Comparison of ENCODE assay signal across 22 cellular contexts in the genomic region with DNA sequence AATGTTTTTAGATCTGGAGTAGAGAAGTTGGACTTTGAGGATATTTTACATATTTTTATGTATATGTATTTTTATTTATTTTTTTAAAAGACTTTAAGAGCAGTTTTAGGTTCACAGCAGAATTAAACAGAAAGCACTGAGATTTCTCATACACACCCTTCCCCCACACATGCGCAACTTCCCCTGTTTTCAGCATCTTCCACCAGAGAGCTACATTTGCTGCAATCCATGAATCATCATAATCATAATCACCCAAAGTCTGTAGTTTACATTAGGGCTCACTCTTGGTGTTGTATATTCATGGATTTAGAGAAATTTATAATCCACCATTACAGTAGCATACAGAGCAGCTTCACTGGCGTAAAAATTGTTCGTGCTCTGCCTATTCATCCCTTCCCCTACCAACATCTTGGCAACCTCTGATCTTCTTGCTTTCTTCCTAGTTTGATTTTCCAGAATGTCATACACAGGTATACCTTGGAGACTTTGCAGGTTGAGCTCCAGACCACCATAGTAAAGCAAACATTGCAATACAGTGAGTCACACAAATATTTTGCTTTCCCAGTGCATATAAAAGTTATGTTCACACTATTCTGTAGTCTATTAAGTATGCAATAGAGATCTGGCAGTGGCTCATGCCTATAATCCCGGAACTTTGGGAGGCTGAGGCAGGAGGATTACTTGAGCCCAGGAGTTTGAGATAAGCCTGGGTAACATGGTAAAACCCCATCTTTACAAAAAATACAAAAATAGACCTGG. TPM values are rescaled to one million over a fixed set of nuclear protein-coding genes. Genes with fewer than 3 reads are reported as not detected.
DNase-seq lines count a peak whose midpoint lies in the region; ATAC-seq, FAIRE-seq and TF ChIP-seq lines count a peak whose summit lies in the region.
"Had no signal": no experiment of that assay in that cellular context is flagged by ENCODE, and none has a peak within 500 bp of the region (broad histone marks: within the 10 kb centered on the region; RNA-seq: fewer than 3 reads in every experiment).

No MANE protein-coding gene starts in this region.

- no peaks in the 10 kb centered on the region for H3K4me1 Mint-ChIP-seq in activated naive CD8-positive, alpha-beta T cell treated with anti-CD3 and anti-CD28 coated beads for 36 hours
- H3K4me1 Mint-ChIP-seq: CD4-positive, CD25-positive, alpha-beta regulatory T cell; neural crest cell had no signal

- POLR2A ChIA-PET in A549 (lab: Yijun Ruan, JAX), result interaction anchor here (0.8 to 2.4 kb wide), 3 partner anchors 10 to 32 kb away, joined by 3 to 15 read pairs (median 3); partner anchors contain the start of genes CCDC171 and PSIP1

- TF ChIP-seq CTCF in A549 (IDR thresholded peaks at IDR 0.05) (no peak), RWPE2 (IDR thresholded peaks at IDR 0.05; ENCODE audit: poor library complexity, severe bottlenecking) (no peak), hepatocyte (IDR thresholded peaks at IDR 0.05; ENCODE audit: poor library complexity) (no peak)

- no peak overlapping the region for H3K27ac ChIP-seq in A549
- H3K27ac ChIP-seq in RWPE2 (ENCODE audit: poor library complexity, severe bottlenecking), result no peak overlapping the region
- H3K27ac ChIP-seq in hepatocyte, result no peak overlapping the region
- H3K27ac ChIP-seq: prostate gland, SJSA1 had no signal

- no peaks in the 10 kb centered on the region for H3K36me3 Mint-ChIP-seq in activated naive CD8-positive, alpha-beta T cell treated with anti-CD3 and anti-CD28 coated beads for 36 hours
- H3K36me3 Mint-ChIP-seq: activated naive CD4-positive, alpha-beta T cell treated with anti-CD3 and anti-CD28 coated beads, Interleukin-2, amount 50 U/mL, for 72 hours; CD4-positive, CD25-positive, alpha-beta regulatory T cell had no signal

- H3K9me3 ChIP-seq in A549 (no peaks in the 10 kb centered on the region), RWPE2 (ENCODE audit: severe bottlenecking) (no peaks in the 10 kb centered on the region), hepatocyte (ENCODE audit: low read depth) (no peaks in the 10 kb centered on the region)
- H3K9me3 ChIP-seq: prostate gland, SJSA1 had no signal

- H3K27me3 ChIP-seq in RWPE2 (ENCODE audit: insufficient read depth, poor library complexity, severe bottlenecking) (no peaks in the 10 kb centered on the region), hepatocyte (no peaks in the 10 kb centered on the region)
- H3K27me3 ChIP-seq: SJSA1 had no signal

- no peak for TF ChIP-seq POLR2A in A549 (IDR thresholded peaks at IDR 0.05; ENCODE audit: low read length)

- no peaks in the 10 kb centered on the region for H3K9me3 Mint-ChIP-seq in activated naive CD8-positive, alpha-beta T cell treated with anti-CD3 and anti-CD28 coated beads for 36 hours
- H3K9me3 Mint-ChIP-seq: activated naive CD4-positive, alpha-beta T cell treated with anti-CD3 and anti-CD28 coated beads, Interleukin-2, amount 50 U/mL, for 72 hours; activated T-cell treated with anti-CD3 and anti-CD28 coated beads, Interleukin-2, amount 50 U/mL, for 4 hours had no signal

- peak overlapping the region; percentile 49 for H3K4me2 ChIP-seq in A549
- no peak overlapping the region for H3K4me2 ChIP-seq in hepatocyte

- FAIRE-seq in A549 (lab: Jason Lieb, UNC), result no peak
- FAIRE-seq: GM12891 had no signal

- H3K9me2 ChIP-seq in hepatocyte (replicated peaks; ENCODE audit: insufficient read depth), result no peaks in the 10 kb centered on the region

- H3K27ac Mint-ChIP-seq in activated naive CD8-positive, alpha-beta T cell treated with anti-CD3 and anti-CD28 coated beads for 36 hours, result no peak overlapping the region
- H3K27ac Mint-ChIP-seq: activated naive CD4-positive, alpha-beta T cell treated with anti-CD3 and anti-CD28 coated beads, Interleukin-2, amount 50 U/mL, for 72 hours; CD4-positive, CD25-positive, alpha-beta regulatory T cell had no signal

- peak in 1 of 2 experiments; percentile 62; a peak in 4 of 6 replicates for ATAC-seq in A549
- peak; percentile 72 for ATAC-seq in RWPE2 (ENCODE audit: low read depth)
- no peak for ATAC-seq in HG03097 (IDR thresholded peaks at IDR 0.05; ENCODE audit: low FRiP score, unreplicated experiment)
- ATAC-seq in GM19035 (IDR thresholded peaks at IDR 0.05; ENCODE audit: unreplicated experiment), result no peak
- ATAC-seq: activated naive CD4-positive, alpha-beta T cell treated with anti-CD3 and anti-CD28 coated beads, Interleukin-2, amount 50 U/mL, for 72 hours; activated T-cell treated with anti-CD3 and anti-CD28 coated beads, Interleukin-2, amount 50 U/mL, for 4 hours; HCT116; left lobe of liver had no signal

- H3K4me3 ChIP-seq in A549, result no peak overlapping the region
- H3K4me3 ChIP-seq in RWPE2 (ENCODE audit: severe bottlenecking), result no peak overlapping the region
- no peak overlapping the region for H3K4me3 ChIP-seq in hepatocyte
- H3K4me3 ChIP-seq: prostate gland, SJSA1 had no signal

- H4K20me1 ChIP-seq in hepatocyte (ENCODE audit: insufficient read depth, poor library complexity, severe bottlenecking), result no peaks in the 10 kb centered on the region

- H3K4me3 Mint-ChIP-seq in activated naive CD8-positive, alpha-beta T cell treated with anti-CD3 and anti-CD28 coated beads for 36 hours, result no peak overlapping the region
- H3K4me3 Mint-ChIP-seq: activated T-cell treated with anti-CD3 and anti-CD28 coated beads, Interleukin-2, amount 50 U/mL, for 4 hours; CD4-positive, CD25-positive, alpha-beta regulatory T cell; neural crest cell had no signal

- WGBS in A549 (ENCODE audit: missing lambda C conversion rate), result 56% methylated on average over 4 of the region's 4 CpGs
- WGBS in hepatocyte (ENCODE audit: low lambda C conversion rate, missing lambda C conversion rate), result 79% methylated on average over 4 of the region's 4 CpGs

- H2AFZ ChIP-seq in hepatocyte, result no peak overlapping the region

- peaks cover 16% of the 10 kb centered on the region for H3K4me1 ChIP-seq in A549
- no peaks in the 10 kb centered on the region for H3K4me1 ChIP-seq in RWPE2 (ENCODE audit: insufficient read depth, poor library complexity, severe bottlenecking)
- H3K4me1 ChIP-seq in hepatocyte (ENCODE audit: insufficient read depth), result no peaks in the 10 kb centered on the region
- H3K4me1 ChIP-seq: prostate gland had no signal

- CTCF ChIA-PET in A549 (lab: Yijun Ruan, JAX), result interaction anchor here (0.7 to 1.8 kb wide), 3 partner anchors 9 to 10 kb away, joined by 3 to 5 read pairs (median 4); partner anchors contain the start of gene CCDC171

- no peaks in the 10 kb centered on the region for H3K79me2 ChIP-seq in hepatocyte

- no peaks in the 10 kb centered on the region for H3K27me3 Mint-ChIP-seq in activated naive CD8-positive, alpha-beta T cell treated with anti-CD3 and anti-CD28 coated beads for 36 hours

- H3K36me3 ChIP-seq in RWPE2 (ENCODE audit: low read depth), result no peaks in the 10 kb centered on the region
- no peaks in the 10 kb centered on the region for H3K36me3 ChIP-seq in hepatocyte (replicated peaks; ENCODE audit: insufficient read depth, low read depth)
- H3K36me3 ChIP-seq: prostate gland, SJSA1 had no signal

- peak in 1 of 2 experiments; percentile 16 for DNase-seq in A549 (ENCODE audit: low read depth in 1 of 2, low spot score in 1 of 2)
- peak; percentile 21 for DNase-seq in HT-29 (ENCODE audit: low spot score)
- no peak for DNase-seq in RWPE2 (ENCODE audit: low spot score)
- DNase-seq in hepatocyte (ENCODE audit: low spot score), result peak; percentile 16
- no peak for DNase-seq in activated naive CD8-positive, alpha-beta T cell treated with anti-CD3 and anti-CD28 coated beads for 36 hours
- DNase-seq in AG08396 (ENCODE audit: low spot score), result no peak
- DNase-seq: activated T-cell treated with anti-CD3 and anti-CD28 coated beads, Interleukin-2, amount 50 U/mL, for 4 hours; CD4-positive, CD25-positive, alpha-beta regulatory T cell; NCI-H1092 treated with DMSO at 0.1 percent for 48 hours; NCI-H2107; NCI-H526; stimulated activated CD4-positive, alpha-beta T cell treated with anti-CD3 and anti-CD28 coated beads, Interleukin-4, amount 100 ng/mL, for 4 hours; T-helper 2 cell had no signal

- no peak for TF ChIP-seq RAD21 in A549 (conservative IDR thresholded peaks at IDR 0.05 in 1 of 2, IDR thresholded peaks at IDR 0.05 in 1 of 2)

- no peak for TF ChIP-seq EP300 in A549 (IDR thresholded peaks at IDR 0.05)

TF ChIP-seq in A549, 52 proteins besides CTCF, POLR2A, EP300 and RAD21:
- TF ChIP-seq CEBPB (IDR thresholded peaks at IDR 0.05) (peak in 1 of 2 experiments; percentile 2; a peak in 1 of 4 replicates), FOSL2 (IDR thresholded peaks at IDR 0.05) (no peak), FOSL2 (CRISPR knock-in tag; IDR thresholded peaks at IDR 0.05) (peak; percentile 34; the same call in 1 of the 2 replicates), NFE2L2 (conservative IDR thresholded peaks at IDR 0.05; ENCODE audit: low read length) (no peak), RFX5 (IDR thresholded peaks at IDR 0.05) (no peak), HEYL (CRISPR knock-in tag; IDR thresholded peaks at IDR 0.05) (no peak)

RNA-seq across cellular contexts. Expression of gene CCDC171, which starts 9.6 kb away (rescaled TPM):
- 1.3 and 1.4 TPM in 2 replicates for polyA plus RNA-seq in A549 (2011; rRNA removed)
- 0.16 and 0.21 TPM in 2 replicates for polyA plus RNA-seq in A549 (2012; cell fraction: cytosol; rRNA removed)
- 0.31 and 0.49 TPM in 2 replicates for polyA plus RNA-seq in A549 (2012; cell fraction: nucleus; rRNA removed)
- 0.67 to 1.0 TPM (median 0.88 TPM) in 3 replicates for polyA plus RNA-seq in A549 (2017; fragmentation: RNase III; extraction: RNeasy Plus Mini Kit Qiagen cat#74134 plus additional on column Dnase treatment)
- 2.0 and 2.6 TPM in 2 replicates for polyA minus RNA-seq in A549 (2011; rRNA and poly(A)+ RNA removed)
- 0.16 and 0.31 TPM in 2 replicates for total RNA-seq in HT-29 (2014; rRNA removed; shearing (Covaris generic))
- total RNA-seq in hepatocyte, result 2.9 and 3.3 TPM in 2 replicates
- polyA plus RNA-seq in hepatocyte, result 0.73 and 2.2 TPM in 2 replicates
- total RNA-seq in activated naive CD8-positive, alpha-beta T cell treated with anti-CD3 and anti-CD28 coated beads for 36 hours, result 1 to 10 TPM; 1.9 to 2.4 TPM

RNA-seq across cellular contexts. Expression of gene PSIP1, which starts 32.4 kb away (rescaled TPM):
- polyA plus RNA-seq in A549 (2011; rRNA removed), result 62.5 and 119 TPM in 2 replicates
- 23.2 and 24.7 TPM in 2 replicates for polyA plus RNA-seq in A549 (2012; cell fraction: cytosol; rRNA removed)
- polyA plus RNA-seq in A549 (2012; cell fraction: nucleus; rRNA removed), result 27.0 and 28.1 TPM in 2 replicates
- 79.8 to 86.4 TPM (median 84.2 TPM) in 3 replicates for polyA plus RNA-seq in A549 (2017; fragmentation: RNase III; extraction: RNeasy Plus Mini Kit Qiagen cat#74134 plus additional on column Dnase treatment)
- 23.1 and 24.9 TPM in 2 replicates for polyA minus RNA-seq in A549 (2011; rRNA and poly(A)+ RNA removed)
- 27.0 and 40.7 TPM in 2 replicates for total RNA-seq in HT-29 (2014; rRNA removed; shearing (Covaris generic))
- 37.1 and 37.3 TPM in 2 replicates for total RNA-seq in hepatocyte
- polyA plus RNA-seq in hepatocyte, result 35.1 and 40.2 TPM in 2 replicates
- total RNA-seq in activated naive CD8-positive, alpha-beta T cell treated with anti-CD3 and anti-CD28 coated beads for 36 hours, result 100 to 1,000 TPM; 109 to 121 TPM

Comparison
In these comparisons a context has a peak if more than half of its experiments do, and no peak if none do; other contexts are left out.
1. DNase-seq: peak in HT-29 (single experiment) and hepatocyte (single experiment); none in RWPE2 (single experiment), activated naive CD8-positive, alpha-beta T cell treated with anti-CD3 and anti-CD28 coated beads for 36 hours (single experiment) and AG08396 (single experiment).